ENCODE assay signal across 23 cellular contexts in the genomic region with DNA sequence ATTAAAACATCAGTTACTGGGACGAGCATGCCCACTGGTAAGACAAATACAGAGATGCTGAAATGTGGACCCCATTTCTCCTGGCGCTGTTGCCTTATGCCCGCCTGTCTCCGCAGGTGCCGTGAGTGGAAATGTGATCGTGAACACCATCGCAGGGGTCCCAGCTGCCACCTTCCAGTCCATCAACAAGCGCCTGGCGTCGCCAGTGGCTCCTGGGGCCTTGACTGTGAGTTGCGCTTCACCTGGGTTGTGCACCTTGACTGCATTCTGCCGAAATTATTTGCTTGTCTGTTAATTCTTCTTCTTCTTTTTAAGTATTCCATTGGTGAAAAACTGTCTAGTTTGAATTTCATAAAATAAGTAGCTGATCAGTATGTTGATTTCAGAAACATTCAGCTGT.
DNase-seq lines count a peak whose midpoint lies in the region; ATAC-seq, FAIRE-seq and TF ChIP-seq lines count a peak whose summit lies in the region.
"Had no signal": no experiment of that assay in that cellular context is flagged by ENCODE, and none has a peak within 500 bp of the region (broad histone marks: within the 10 kb centered on the region; RNA-seq: fewer than 3 reads in every experiment).

No MANE protein-coding gene starts in this region.

- H4K8ac ChIP-seq in H1 (ENCODE audit: extremely low read depth, insufficient read depth, low read length), result no peak overlapping the region

- POLR2A ChIA-PET in H1 (lab: Charles Lee; ENCODE audit: partially characterized antibody), result no interaction called here

- no peaks in the 10 kb centered on the region; a peak in 1 of 4 replicates for H3K79me2 ChIP-seq in H1 (ENCODE audit: control insufficient read depth in 1 of 2, insufficient read depth in 2 of 2, low read length in 2 of 2)

- no peaks in the 10 kb centered on the region for H3K4me1 ChIP-seq in H1 (replicated peaks in 1 of 4; ENCODE audit: control insufficient read depth in 3 of 4, insufficient read depth in 4 of 4, low read length in 3 of 4)
- H3K4me1 ChIP-seq in upper lobe of left lung, result no peaks in the 10 kb centered on the region
- H3K4me1 ChIP-seq: A549 had no signal

- no peak overlapping the region for H3K23ac ChIP-seq in H1 (ENCODE audit: insufficient read length)

- peak overlapping the region; percentile 47 for H3K27ac Mint-ChIP-seq in activated T-cell treated with anti-CD3 and anti-CD28 coated beads, Interleukin-2, amount 50 U/mL, for 72 hours
- H3K27ac Mint-ChIP-seq: CD4-positive, CD25-positive, alpha-beta regulatory T cell had no signal

- H3K36me3 Mint-ChIP-seq in activated T-cell treated with anti-CD3 and anti-CD28 coated beads, Interleukin-2, amount 50 U/mL, for 72 hours (ENCODE audit: insufficient read depth in 2 of 2), result peaks cover 9 to 32% of the 10 kb centered on the region in 2 donors

- H2BK5ac ChIP-seq in H1 (ENCODE audit: low read depth, low read length), result no peak overlapping the region

- H3K9me3 ChIP-seq in H1 (ENCODE audit: insufficient read depth in 2 of 2, low read depth in 1 of 2, low read length in 1 of 2) (no peaks in the 10 kb centered on the region), upper lobe of left lung (no peaks in the 10 kb centered on the region)
- H3K9me3 ChIP-seq: A549 had no signal

- no peak overlapping the region for H2AK5ac ChIP-seq in H1 (ENCODE audit: low read depth, low read length)

- no peak overlapping the region for H2BK12ac ChIP-seq in H1 (ENCODE audit: low read depth, low read length)

- no peaks in the 10 kb centered on the region for H3K79me1 ChIP-seq in H1 (ENCODE audit: low read depth, low read length)

- TF ChIP-seq EP300 in H1 (IDR thresholded peaks at IDR 0.05; ENCODE audit: borderline replicate concordance in 1 of 2, low read depth in 2 of 2, low read length in 2 of 2), result no peak
- TF ChIP-seq EP300 in upper lobe of left lung (IDR thresholded peaks at IDR 0.05), result no peak

- H3K27ac ChIP-seq in H1 (ENCODE audit: low read depth, low read length) (no peak overlapping the region), upper lobe of left lung (no peak overlapping the region)
- H3K27ac ChIP-seq: 22Rv1, A549, GM23248, HL-60 had no signal

- ATAC-seq in activated T-cell treated with anti-CD3 and anti-CD28 coated beads, Interleukin-2, amount 50 U/mL, for 72 hours (replicated peaks in 1 of 2), result no peak
- ATAC-seq in upper lobe of left lung (ENCODE audit: low FRiP score in 2 of 2), result no peak
- ATAC-seq: A549, K562 had no signal

- no peak overlapping the region for H2AFZ ChIP-seq in H1 (ENCODE audit: low read length)
- H2AFZ ChIP-seq: GM23248 had no signal

- no peak overlapping the region for H2BK15ac ChIP-seq in H1 (ENCODE audit: low read length)

- H3K4me3 ChIP-seq in H1 (ENCODE audit: extremely low read depth in 1 of 4, insufficient read depth in 2 of 4, low read depth in 3 of 4, low read length in 4 of 4) (no peak overlapping the region), upper lobe of left lung (no peak overlapping the region)
- H3K4me3 ChIP-seq: A549, GM23248, K562 had no signal

- H2BK120ac ChIP-seq in H1 (replicated peaks; ENCODE audit: low read depth, low read length), result no peak overlapping the region

- intact Hi-C loops in posterior vena cava (cut with DNase I), result loop anchor here in 1 of 2 donors (5.0 kb wide), 1 partner anchor 322 kb away; no protein-coding TSS in a partner anchor

- H4K20me1 ChIP-seq in H1 (replicated peaks in 1 of 2; ENCODE audit: control insufficient read depth in 1 of 2, insufficient read depth in 2 of 2, low read length in 2 of 2), result peaks cover 0 to 6% of the 10 kb centered on the region in 2 experiments

- no peak overlapping the region for H4K91ac ChIP-seq in H1 (replicated peaks; ENCODE audit: insufficient read length, low read length)

- no peaks in the 10 kb centered on the region for H3K27me3 Mint-ChIP-seq in activated T-cell treated with anti-CD3 and anti-CD28 coated beads, Interleukin-2, amount 50 U/mL, for 72 hours (ENCODE audit: low read depth)
- H3K27me3 Mint-ChIP-seq: CD4-positive, CD25-positive, alpha-beta regulatory T cell; CD8-positive, alpha-beta memory T cell had no signal

- H3K56ac ChIP-seq in H1 (replicated peaks; ENCODE audit: insufficient read length, low read depth, low read length), result peak overlapping the region; percentile 11

- H3K36me3 ChIP-seq in H1 (ENCODE audit: control insufficient read depth in 2 of 4, insufficient read depth in 4 of 4, low read length in 3 of 4), result peaks cover 25 to 58% (median 50%) of the 10 kb centered on the region in 4 experiments
- H3K36me3 ChIP-seq in upper lobe of left lung, result peaks cover 35 to 92% (median 77%) of the 10 kb centered on the region in 4 donors

- WGBS in H1 (ENCODE audit: extremely low coverage in 1 of 2, insufficient coverage in 1 of 2, insufficient read length in 1 of 2, insufficient replicate concordance in 2 of 2, low coverage in 1 of 2, low lambda C conversion rate in 2 of 2, missing lambda C conversion rate in 1 of 2), 2 experiments, result 96% methylated on average over 12 of the region's 12 CpGs; no CpG with 5 or more reads in 1 of the 2 experiments
- WGBS in upper lobe of left lung, 2 donors, result 97 to 98% methylated on average over 12 of the region's 12 CpGs

- no peak overlapping the region for H3K18ac ChIP-seq in H1 (ENCODE audit: extremely low read depth, low read length)

- H3K9me3 Mint-ChIP-seq in activated T-cell treated with anti-CD3 and anti-CD28 coated beads, Interleukin-2, amount 50 U/mL, for 72 hours, result no peaks in the 10 kb centered on the region
- H3K9me3 Mint-ChIP-seq: CD4-positive, CD25-positive, alpha-beta regulatory T cell; CD8-positive, alpha-beta memory T cell had no signal

- DNase-seq in activated T-cell treated with anti-CD3 and anti-CD28 coated beads, Interleukin-2, amount 50 U/mL, for 72 hours, result no peak
- DNase-seq in activated T-cell treated with anti-CD3 and anti-CD28 coated beads for 4 hours (no peak), H1 (ENCODE audit: low read depth in 1 of 2, low spot score in 2 of 2) (no peak), posterior vena cava (ENCODE audit: low spot score) (peak; percentile 35), GM03348 (ENCODE audit: low spot score) (no peak), upper lobe of left lung (no peak), globus pallidus (ENCODE audit: low spot score) (no peak)
- DNase-seq: C1 segment of cervical spinal cord; CD4-positive, CD25-positive, alpha-beta regulatory T cell; CD8-positive, alpha-beta memory T cell; COR-L47; DMS 273 treated with DMSO at 0.1 percent for 48 hours; DMS53; DND-41; EL; GM23248; HCEC 1CT had no signal

- H3K4me1 Mint-ChIP-seq in activated T-cell treated with anti-CD3 and anti-CD28 coated beads, Interleukin-2, amount 50 U/mL, for 72 hours (ENCODE audit: low read depth), result no peaks in the 10 kb centered on the region
- H3K4me1 Mint-ChIP-seq: CD4-positive, CD25-positive, alpha-beta regulatory T cell; CD8-positive, alpha-beta memory T cell had no signal

- H4K5ac ChIP-seq in H1 (ENCODE audit: insufficient read length, low read depth, low read length), result no peak overlapping the region

- CTCF ChIA-PET in H1 (lab: Charles Lee; ENCODE audit: partially characterized antibody), result interaction anchor here (1.0 to 1.1 kb wide), 2 partner anchors 11 to 54 kb away, joined by 3 to 4 read pairs; no protein-coding TSS in a partner anchor

- H3K14ac ChIP-seq in H1 (ENCODE audit: insufficient read length), result no peak overlapping the region

- TF ChIP-seq POLR2A in H1 (IDR thresholded peaks at IDR 0.05; ENCODE audit: control extremely low read depth in 1 of 2, low read depth in 2 of 2, low read length in 2 of 2) (no peak), upper lobe of left lung (IDR thresholded peaks at IDR 0.05) (no peak)

- no peak for FAIRE-seq in H1 (lab: Jason Lieb, UNC)
- FAIRE-seq: A549, GM19239, H54 had no signal

- no peak overlapping the region for H2BK20ac ChIP-seq in H1 (ENCODE audit: low read length)

- H3K4me3 Mint-ChIP-seq in activated T-cell treated with anti-CD3 and anti-CD28 coated beads, Interleukin-2, amount 50 U/mL, for 72 hours, result no peak overlapping the region
- H3K4me3 Mint-ChIP-seq: CD4-positive, CD25-positive, alpha-beta regulatory T cell; CD8-positive, alpha-beta memory T cell had no signal

- no peak overlapping the region for H3K4me2 ChIP-seq in H1 (ENCODE audit: insufficient read depth in 1 of 2, low read depth in 2 of 2, low read length in 2 of 2)
- H3K4me2 ChIP-seq: A549 had no signal

- peaks cover 4% of the 10 kb centered on the region; the same call in 1 of the 2 replicates for H3K23me2 ChIP-seq in H1 (ENCODE audit: low read depth, low read length)

- no peak overlapping the region for H3K4ac ChIP-seq in H1 (replicated peaks; ENCODE audit: insufficient read length, low read depth, low read length)

- H3K27me3 ChIP-seq in H1 (replicated peaks in 1 of 4; ENCODE audit: control insufficient read depth in 3 of 4, extremely low read depth in 1 of 4, insufficient read depth in 3 of 4, low read length in 3 of 4) (no peaks in the 10 kb centered on the region), upper lobe of left lung (no peaks in the 10 kb centered on the region)

- no peak overlapping the region for H3K9ac ChIP-seq in H1 (replicated peaks in 1 of 4; ENCODE audit: extremely low read depth in 1 of 4, low read depth in 3 of 4, low read length in 3 of 4)
- H3K9ac ChIP-seq: GM23248 had no signal

- no peak for TF ChIP-seq RAD21 in H1 (IDR thresholded peaks at IDR 0.05 in 1 of 2, conservative IDR thresholded peaks at IDR 0.05 in 1 of 2; ENCODE audit: low read depth in 2 of 2, low read length in 2 of 2)

- TF ChIP-seq CTCF in H1 (IDR thresholded peaks at IDR 0.05; ENCODE audit: control extremely low read depth in 1 of 3, insufficient read depth in 1 of 3, low read depth in 1 of 3, low read length in 3 of 3), result no peak
- no peak for TF ChIP-seq CTCF in upper lobe of left lung (IDR thresholded peaks at IDR 0.05)

TF ChIP-seq in H1, 55 proteins besides CTCF, POLR2A, EP300 and RAD21:
- TF ChIP-seq SIRT6 (IDR thresholded peaks at IDR 0.05; ENCODE audit: low read length) (no peak), CREB1 (IDR thresholded peaks at IDR 0.05) (no peak), CBX8 (IDR thresholded peaks at IDR 0.05; ENCODE audit: borderline replicate concordance, low read depth, low read length) (no peak), BACH1 (IDR thresholded peaks at IDR 0.05; ENCODE audit: low read length) (no peak), KDM5A (IDR thresholded peaks at IDR 0.05; ENCODE audit: low read length) (no peak), POLR2AphosphoS5 (IDR thresholded peaks at IDR 0.05; ENCODE audit: low read depth, low read length) (no peak), YY1 (IDR thresholded peaks at IDR 0.05; ENCODE audit: low read depth, low read length) (no peak), SRF (IDR thresholded peaks at IDR 0.05; ENCODE audit: low read depth, low read length) (no peak), RNF2 (IDR thresholded peaks at IDR 0.05; ENCODE audit: borderline replicate concordance, low read depth, low read length, missing control alignments, poor library complexity, severe bottlenecking) (no peak)
- TF ChIP-seq, protein P1, sequence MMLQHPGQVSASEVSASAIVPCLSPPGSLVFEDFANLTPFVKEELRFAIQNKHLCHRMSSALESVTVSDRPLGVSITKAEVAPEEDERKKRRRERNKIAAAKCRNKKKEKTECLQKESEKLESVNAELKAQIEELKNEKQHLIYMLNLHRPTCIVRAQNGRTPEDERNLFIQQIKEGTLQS (IDR thresholded peaks at IDR 0.05; ENCODE audit: insufficient read depth, low read depth, low read length), result no peak
